13 cellular contexts compared by ENCODE assay signal in genomic region chr1:61424382-61424781, GRCh38.
DNase-seq lines count a peak whose midpoint lies in the region; ATAC-seq and TF ChIP-seq lines count a peak whose summit lies in the region.
"Had no signal": no experiment of that assay in that cellular context is flagged by ENCODE, and none has a peak within 500 bp of the region (broad histone marks: within the 10 kb centered on the region; RNA-seq: fewer than 3 reads in every experiment).

No MANE protein-coding gene starts in this region.

- TF ChIP-seq EP300 in Ishikawa (IDR thresholded peaks at IDR 0.05; ENCODE audit: borderline replicate concordance) = peak; percentile 93

- ATAC-seq in GM18861 (IDR thresholded peaks at IDR 0.05; ENCODE audit: unreplicated experiment) = no peak
- ATAC-seq: activated T-cell treated with anti-CD3 and anti-CD28 coated beads, Interleukin-2, amount 50 U/mL, for 4 hours had no signal

- peak; percentile 21; the same call in 1 of the 2 replicates for TF ChIP-seq RAD21 in Ishikawa (IDR thresholded peaks at IDR 0.05; ENCODE audit: low read depth)

- DNase-seq in DMS153 (lab: John Stamatoyannopoulos, UW) (peak; percentile 88), NCI-H510A treated with DMSO at 0.1 percent for 48 hours (lab: John Stamatoyannopoulos, UW) (peak; percentile 98), iPS-NIHi11 (ENCODE audit: low spot score) (peak; percentile 23), HuH-7.5 (ENCODE audit: low spot score) (no peak), H4 (ENCODE audit: low spot score) (no peak), globus pallidus (ENCODE audit: low spot score) (no peak)
- DNase-seq: activated CD4-positive, alpha-beta T cell treated with anti-CD3 and anti-CD28 coated beads, Interleukin-2, amount 50 U/mL, for 4 hours; activated naive CD8-positive, alpha-beta T cell treated with anti-CD3 and anti-CD28 coated beads, Interleukin-2, amount 10 ng/mL, durations not matched to agents 7 days and 5 days; activated T-cell treated with anti-CD3 and anti-CD28 coated beads, Interleukin-2, amount 50 U/mL, for 4 hours; foreskin melanocyte; NCI-H2081 had no signal

TF ChIP-seq in Ishikawa, 13 proteins besides CTCF, POLR2A, EP300 and RAD21:
- peak; percentile 91 for TF ChIP-seq TCF12 (IDR thresholded peaks at IDR 0.05; ENCODE audit: low read depth)
- TF ChIP-seq FOXM1 (IDR thresholded peaks at IDR 0.05; ENCODE audit: borderline replicate concordance, low read depth) = peak; percentile 87
- TF ChIP-seq TEAD4 (IDR thresholded peaks at IDR 0.05) = peak; percentile 85
- no peak for TF ChIP-seq REST (IDR thresholded peaks at IDR 0.05; ENCODE audit: low read depth)
- peak; percentile 32; the same call in 1 of the 2 replicates for TF ChIP-seq EGR1 (IDR thresholded peaks at IDR 0.05)
- peak; percentile 73 for TF ChIP-seq YY1 (IDR thresholded peaks at IDR 0.05; ENCODE audit: low read depth)
- TF ChIP-seq MAX (IDR thresholded peaks at IDR 0.05) = peak; percentile 45; the same call in 1 of the 2 replicates
- peak; percentile 29; the same call in 1 of the 2 replicates for TF ChIP-seq CEBPB (IDR thresholded peaks at IDR 0.05)
- no peak for TF ChIP-seq TAF1 (IDR thresholded peaks at IDR 0.05; ENCODE audit: low read depth)
- no peak for TF ChIP-seq USF1 (IDR thresholded peaks at IDR 0.05)
- TF ChIP-seq NFIC (IDR thresholded peaks at IDR 0.05) = peak; percentile 78
- TF ChIP-seq CREB1 (IDR thresholded peaks at IDR 0.05; ENCODE audit: low read depth) = no peak

Comparison
In these comparisons a context has a peak if more than half of its experiments do, and no peak if none do; other contexts are left out.
1. DNase-seq: peak in DMS153 (single experiment), NCI-H510A treated with DMSO at 0.1 percent for 48 hours (single experiment) and iPS-NIHi11 (single experiment); none in HuH-7.5 (single experiment), H4 (single experiment) and globus pallidus (single experiment).